ENCODE assay signal across 19 cellular contexts in genomic region chr12:122036153-122036552, GRCh38.
"Had no signal": no experiment of that assay in that cellular context is flagged by ENCODE, and none has a peak within 500 bp of the region (broad histone marks: within the 10 kb centered on the region; RNA-seq: fewer than 3 reads in every experiment).

No MANE protein-coding gene starts in this region.

- H3K27me3 ChIP-seq: dorsolateral prefrontal cortex, esophagus muscularis mucosa, gastrocnemius medialis, ovary, right atrium auricular region, tibial nerve, upper lobe of right lung, vagina had no signal

- H3K9me3 ChIP-seq: esophagus muscularis mucosa, gastrocnemius medialis, ovary, right atrium auricular region, tibial nerve, upper lobe of right lung, vagina had no signal

- H3K36me3 ChIP-seq: ovary, upper lobe of right lung had no signal

- H3K9me3 Mint-ChIP-seq: naive thymus-derived CD4-positive, alpha-beta T cell; nephron progenitor cell had no signal

- H3K4me3 Mint-ChIP-seq: naive thymus-derived CD4-positive, alpha-beta T cell; nephron progenitor cell had no signal

- DNase-seq: cortex of kidney; dorsolateral prefrontal cortex; effector CD8-positive, alpha-beta T cell; gastrocnemius medialis; islet precursor cell; mammary epithelial cell; naive thymus-derived CD4-positive, alpha-beta T cell; nephron progenitor cell; ovary; small intestine; stimulated activated CD4-positive, alpha-beta T cell treated with anti-CD3 and anti-CD28 coated beads, Interleukin-12 subunit alpha, Interleukin-12 subunit beta, amount 100 ng/mL, for 4 hours; stimulated activated CD4-positive, alpha-beta T cell treated with anti-CD3 and anti-CD28 coated beads, Interleukin-2, amount 100 ng/mL, for 48 hours; stimulated activated naive CD8-positive, alpha-beta T cell treated with anti-CD3 and anti-CD28 coated beads, Interleukin-15, Interleukin-2, amounts not matched to agents 100 U/mL and 50 U/mL, for 24 hours; upper lobe of right lung had no signal

- H3K4me1 ChIP-seq: right atrium auricular region, tibial nerve had no signal

- H3K27me3 Mint-ChIP-seq: naive thymus-derived CD4-positive, alpha-beta T cell had no signal

- H3K27ac ChIP-seq: dorsolateral prefrontal cortex, esophagus muscularis mucosa, ovary, right atrium auricular region, tibial nerve, upper lobe of right lung, vagina had no signal

- ATAC-seq: gastrocnemius medialis; left lobe of liver; naive thymus-derived CD4-positive, alpha-beta T cell; stimulated activated naive CD8-positive, alpha-beta T cell treated with anti-CD3 and anti-CD28 coated beads, Interleukin-15, Interleukin-2, amounts not matched to agents 100 U/mL and 50 U/mL, for 24 hours had no signal

- H3K4me3 ChIP-seq: dorsolateral prefrontal cortex, esophagus muscularis mucosa, gastrocnemius medialis, ovary, right atrium auricular region, tibial nerve, upper lobe of right lung, vagina had no signal

- H3K27ac Mint-ChIP-seq: naive thymus-derived CD4-positive, alpha-beta T cell; nephron progenitor cell had no signal
